9 cellular contexts compared by ENCODE assay signal in genomic region chr2:113370478-113371091, GRCh38.
DNase-seq lines count a peak whose midpoint lies in the region; ATAC-seq and TF ChIP-seq lines count a peak whose summit lies in the region.
"Had no signal": no experiment of that assay in that cellular context is flagged by ENCODE, and none has a peak within 500 bp of the region (broad histone marks: within the 10 kb centered on the region; RNA-seq: fewer than 3 reads in every experiment).

No MANE protein-coding gene starts in this region.

- DNase-seq in CMK (ENCODE audit: low read depth): peak; percentile 14
- DNase-seq in coronary artery (ENCODE audit: low spot score): no peak
- DNase-seq in lung microvascular endothelial cell (ENCODE audit: low read depth in 2 of 2): peak; percentile 79 to 80
- DNase-seq in stimulated activated CD8-positive, alpha-beta memory T cell treated with anti-CD3 and anti-CD28 coated beads, Interleukin-2, amount 100 ng/mL, for 48 hours (ENCODE audit: low read depth in 2 of 2): peak; percentile 24 to 45
- no peak for DNase-seq in NK-92 (lab: John Stamatoyannopoulos, UW; ENCODE audit: unreplicated experiment)
- no peak for DNase-seq in COR-L47 (lab: John Stamatoyannopoulos, UW)

- no peak overlapping the region for H3K4me3 ChIP-seq in coronary artery

- no peak overlapping the region for H3K27ac ChIP-seq in coronary artery
- H3K27ac ChIP-seq: KMS-11 had no signal

- ATAC-seq in HG03060 (IDR thresholded peaks at IDR 0.05; ENCODE audit: low read depth, unreplicated experiment): peak; percentile 57
- peak; percentile 84 to 88 for ATAC-seq in activated CD4-positive, CD25-positive, alpha-beta regulatory T cell treated with anti-CD3 and anti-CD28 coated beads, Interleukin-2, amount 50 U/mL, for 24 hours

- TF ChIP-seq CTCF in coronary artery (IDR thresholded peaks at IDR 0.05): peak; percentile 36

Comparison
In these comparisons a context has a peak if more than half of its experiments do, and no peak if none do; other contexts are left out.
1. DNase-seq: peak in CMK (single experiment), lung microvascular endothelial cell (2 of 2) and stimulated activated CD8-positive, alpha-beta memory T cell treated with anti-CD3 and anti-CD28 coated beads, Interleukin-2, amount 100 ng/mL, for 48 hours (2 of 2); none in coronary artery (single experiment), NK-92 (single experiment) and COR-L47 (single experiment).